Comparison of ENCODE assay signal across 7 cellular contexts in the genomic region with DNA sequence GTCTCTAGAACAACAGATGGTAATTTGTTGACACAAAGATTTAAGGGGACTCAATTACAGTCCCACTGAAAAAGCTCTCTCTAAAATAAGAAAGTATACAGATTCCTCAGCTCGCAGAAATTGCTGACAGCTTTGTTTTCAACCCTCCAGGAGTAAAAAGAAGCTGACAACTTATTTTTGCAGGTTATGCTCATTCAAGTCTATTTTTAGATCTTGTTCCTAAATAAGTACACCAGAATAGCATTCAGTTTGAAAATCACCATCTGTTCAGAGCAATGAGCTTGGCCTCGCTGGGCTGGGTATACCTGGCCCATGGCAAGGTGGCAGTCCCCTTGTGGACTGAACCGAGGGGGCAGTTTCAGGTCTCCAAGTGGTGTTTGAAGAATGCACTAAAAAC.
DNase-seq lines count a peak whose midpoint lies in the region; ATAC-seq and TF ChIP-seq lines count a peak whose summit lies in the region.

No MANE protein-coding gene starts in this region.

- H3K4me2 ChIP-seq in HCT116 (ENCODE audit: low read length) (peak overlapping the region; percentile 91), skeletal muscle satellite cell (ENCODE audit: low read length) (peak overlapping the region; percentile 46)

- H3K9ac ChIP-seq in HCT116 (ENCODE audit: low read length) (peak overlapping the region; percentile 85), skeletal muscle satellite cell (ENCODE audit: low read depth, low read length) (peak overlapping the region; percentile 75)

- peak overlapping the region; percentile 100 for H3K27ac ChIP-seq in HCT116 (ENCODE audit: low read depth, low read length)
- H3K27ac ChIP-seq in SJCRH30, result peak overlapping the region; percentile 72; the same call in 1 of the 2 replicates

- RAD21 ChIA-PET in HCT116 (lab: Charles Lee; ENCODE audit: low non-redundant PET in 1 of 2, low total read pairs in 2 of 2, uncharacterized antibody in 2 of 2, unreplicated experiment in 2 of 2), result interaction anchor here in 1 of 2 experiments (1.0 to 1.2 kb wide), 2 partner anchors 234 to 236 kb away, joined by 3 read pairs; no protein-coding TSS in a partner anchor

- H3K4me1 ChIP-seq in HCT116 (ENCODE audit: control insufficient read depth in 1 of 2, insufficient read depth in 2 of 2, low read length in 2 of 2), result peaks cover 50 to 75% of the 10 kb centered on the region in 2 experiments
- peaks cover 18% of the 10 kb centered on the region for H3K4me1 ChIP-seq in SJCRH30
- H3K4me1 ChIP-seq in skeletal muscle satellite cell (ENCODE audit: control insufficient read depth, insufficient read depth, low read length), result peaks cover 49% of the 10 kb centered on the region

- TF ChIP-seq CTCF in HCT116 (IDR thresholded peaks at IDR 0.05 in 2 of 3, conservative IDR thresholded peaks at IDR 0.05 in 1 of 3; ENCODE audit: borderline replicate concordance in 1 of 3, insufficient read depth in 1 of 3, low read depth in 2 of 3, low read length in 2 of 3) (no peak), fibroblast of mammary gland (conservative IDR thresholded peaks at IDR 0.05; ENCODE audit: control insufficient read depth, insufficient read depth, low read depth, low read length) (no peak)

- H3K9me3 ChIP-seq in HCT116 (ENCODE audit: control insufficient read depth in 1 of 2, insufficient read depth in 1 of 2, low read depth in 1 of 2, low read length in 2 of 2) (no peaks in the 10 kb centered on the region), SJCRH30 (replicated peaks) (no peaks in the 10 kb centered on the region), skeletal muscle satellite cell (replicated peaks; ENCODE audit: low read length) (no peaks in the 10 kb centered on the region)

- no peaks in the 10 kb centered on the region for H3K27me3 ChIP-seq in HCT116 (ENCODE audit: insufficient read depth, low read length)
- H3K27me3 ChIP-seq in SJCRH30, result no peaks in the 10 kb centered on the region
- H3K27me3 ChIP-seq in skeletal muscle satellite cell (ENCODE audit: control insufficient read depth, insufficient read depth, low read length), result no peaks in the 10 kb centered on the region

- BruUV-seq in HCT116 (replicated peaks; lab: Mats Ljungman, UMichigan), result no TSS peak

- intact Hi-C loops in HCT116 (cut with micrococcal nuclease), result loop anchor here (5.0 to 10.0 kb wide), 2 partner anchors 172 to 225 kb away; a partner anchor contains a TSS
- intact Hi-C loops in sciatic nerve (cut with DNase I), result loop anchor here (5.0 kb wide), 1 partner anchor 230 kb away; a partner anchor contains a TSS

- CTCF ChIA-PET in HCT116 (lab: Charles Lee), result interaction anchor here (0.7 kb wide), 1 partner anchor 10 kb away, joined by 3 read pairs; no protein-coding TSS in a partner anchor

- no peak overlapping the region for H3K4me3 ChIP-seq in HCT116 (replicated peaks in 1 of 2; ENCODE audit: low read depth in 1 of 2, low read length in 2 of 2)
- H3K4me3 ChIP-seq in SJCRH30, result peak overlapping the region; percentile 59
- H3K4me3 ChIP-seq in fibroblast of mammary gland (ENCODE audit: control insufficient read depth, low read depth, low read length), result no peak overlapping the region
- no peak overlapping the region for H3K4me3 ChIP-seq in skeletal muscle satellite cell (ENCODE audit: low read length)

- H3K79me2 ChIP-seq in HCT116 (ENCODE audit: insufficient read depth, low read length), result no peaks in the 10 kb centered on the region

- TF ChIP-seq RAD21 in HCT116 (IDR thresholded peaks at IDR 0.05; ENCODE audit: low read depth), result no peak

- H4K20me1 ChIP-seq in HCT116 (ENCODE audit: insufficient read depth), result no peaks in the 10 kb centered on the region

- no peaks in the 10 kb centered on the region for H3K9me2 ChIP-seq in HCT116 (ENCODE audit: insufficient read depth)

- POLR2A ChIA-PET in HCT116 (lab: Charles Lee), result interaction anchor here (0.9 kb wide), 2 partner anchors 57 to 168 kb away, joined by 3 read pairs; no protein-coding TSS in a partner anchor

- DNase-seq in HCT116 (ENCODE audit: low read depth, low spot score) (no peak), SJCRH30 (peak in 1 of 2 experiments; percentile 39), fibroblast of mammary gland (ENCODE audit: low read depth) (peak; percentile 35), sciatic nerve (ENCODE audit: low spot score) (no peak), NCI-H2196 treated with DMSO at 0.1 percent for 48 hours (lab: John Stamatoyannopoulos, UW; ENCODE audit: unreplicated experiment) (no peak), NCI-H187 treated with DMSO at 0.1 percent for 48 hours (lab: John Stamatoyannopoulos, UW) (no peak)

- TF ChIP-seq POLR2A in HCT116 (IDR thresholded peaks at IDR 0.05; ENCODE audit: borderline replicate concordance, extremely low read depth, insufficient read depth, insufficient read length), result no peak

- H3K36me3 ChIP-seq in HCT116 (ENCODE audit: control insufficient read depth in 1 of 2, insufficient read depth in 2 of 2, low read length in 2 of 2), result no peaks in the 10 kb centered on the region
- no peaks in the 10 kb centered on the region for H3K36me3 ChIP-seq in SJCRH30
- no peaks in the 10 kb centered on the region for H3K36me3 ChIP-seq in skeletal muscle satellite cell (ENCODE audit: insufficient read depth, low read length)

- no peak overlapping the region for H2AFZ ChIP-seq in HCT116 (ENCODE audit: low read depth, low read length, poor library complexity, severe bottlenecking)

- ATAC-seq in HCT116 (no peak), sciatic nerve (no peak)

TF ChIP-seq in HCT116, 20 proteins besides CTCF, POLR2A, EP300 and RAD21:
- TF ChIP-seq EZH2 (IDR thresholded peaks at IDR 0.05), result no peak
- no peak for TF ChIP-seq CEBPB (IDR thresholded peaks at IDR 0.05; ENCODE audit: low read depth)
- TF ChIP-seq ELF1 (IDR thresholded peaks at IDR 0.05; ENCODE audit: borderline replicate concordance, low read depth), result no peak
- TF ChIP-seq, protein P1, sequence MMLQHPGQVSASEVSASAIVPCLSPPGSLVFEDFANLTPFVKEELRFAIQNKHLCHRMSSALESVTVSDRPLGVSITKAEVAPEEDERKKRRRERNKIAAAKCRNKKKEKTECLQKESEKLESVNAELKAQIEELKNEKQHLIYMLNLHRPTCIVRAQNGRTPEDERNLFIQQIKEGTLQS (IDR thresholded peaks at IDR 0.05), result no peak
